7 cellular contexts compared by ENCODE assay signal in genomic region chr19:14517446-14517839, GRCh38. TPM values are rescaled to one million over a fixed set of nuclear protein-coding genes. Genes with fewer than 3 reads are reported as not detected.
DNase-seq lines count a peak whose midpoint lies in the region; ATAC-seq and TF ChIP-seq lines count a peak whose summit lies in the region.

No MANE protein-coding gene starts in this region.

- H3K27ac Mint-ChIP-seq in progenitor cell of endocrine pancreas = peak overlapping the region; percentile 85

- H3K27me3 Mint-ChIP-seq in progenitor cell of endocrine pancreas = no peaks in the 10 kb centered on the region

- H3K9me3 ChIP-seq in SJCRH30 (replicated peaks) = no peaks in the 10 kb centered on the region

- peak overlapping the region; percentile 91 for H3K4me3 Mint-ChIP-seq in progenitor cell of endocrine pancreas (ENCODE audit: low read depth)

- no peak for TF ChIP-seq CTCF in progenitor cell of endocrine pancreas (IDR thresholded peaks at IDR 0.05; ENCODE audit: unreplicated experiment)

- DNase-seq in SJCRH30 (no peak), fibroblast of gingiva (ENCODE audit: low read depth) (peak; percentile 29), progenitor cell of endocrine pancreas (ENCODE audit: low spot score, unreplicated experiment) (no peak)

- no peaks in the 10 kb centered on the region for H3K9me3 Mint-ChIP-seq in progenitor cell of endocrine pancreas (ENCODE audit: low read depth)

- H3K36me3 ChIP-seq in SJCRH30 = peaks cover 29% of the 10 kb centered on the region

- no peaks in the 10 kb centered on the region for H3K27me3 ChIP-seq in SJCRH30

- peak overlapping the region; percentile 96 for H3K4me3 ChIP-seq in SJCRH30

- H3K4me1 ChIP-seq in SJCRH30 = peaks cover 26% of the 10 kb centered on the region

- peak; percentile 0 for ATAC-seq in GM21576 (IDR thresholded peaks at IDR 0.05; ENCODE audit: unreplicated experiment)
- no peak for ATAC-seq in GM19455 (IDR thresholded peaks at IDR 0.05; ENCODE audit: unreplicated experiment)
- ATAC-seq in GM21619 (IDR thresholded peaks at IDR 0.05; ENCODE audit: unreplicated experiment) = no peak
- ATAC-seq in HG02571 (IDR thresholded peaks at IDR 0.05; ENCODE audit: unreplicated experiment) = no peak

- peaks cover 36% of the 10 kb centered on the region for H3K4me1 Mint-ChIP-seq in progenitor cell of endocrine pancreas (ENCODE audit: low read depth)

- no peak overlapping the region for H3K27ac ChIP-seq in SJCRH30

- H3K36me3 Mint-ChIP-seq in progenitor cell of endocrine pancreas (ENCODE audit: insufficient read depth) = peaks cover 20% of the 10 kb centered on the region

RNA-seq across cellular contexts. Expression of gene DNAJB1, which starts 0.8 kb away (rescaled TPM):
- total RNA-seq in SJCRH30 (2014; rRNA removed; shearing (Covaris generic)) = 166 and 178 TPM in 2 replicates
- total RNA-seq in progenitor cell of endocrine pancreas = 94.7 and 97.0 TPM in 2 replicates

RNA-seq across cellular contexts. Expression of gene TECR, which starts 12.0 kb away (rescaled TPM):
- total RNA-seq in SJCRH30 (2014; rRNA removed; shearing (Covaris generic)) = 188 and 189 TPM in 2 replicates
- total RNA-seq in progenitor cell of endocrine pancreas = 170 and 186 TPM in 2 replicates

RNA-seq across cellular contexts. Expression of gene GIPC1, which starts 21.5 kb away (rescaled TPM):
- total RNA-seq in SJCRH30 (2014; rRNA removed; shearing (Covaris generic)) = 67.4 and 71.1 TPM in 2 replicates
- 66.5 and 77.4 TPM in 2 replicates for total RNA-seq in progenitor cell of endocrine pancreas

RNA-seq across cellular contexts. Expression of gene PTGER1, which starts 42.3 kb away (rescaled TPM):
- total RNA-seq in SJCRH30 (2014; rRNA removed; shearing (Covaris generic)) = 1.2 and 1.7 TPM in 2 replicates
- 0.34 and 0.84 TPM in 2 replicates for total RNA-seq in progenitor cell of endocrine pancreas

RNA-seq across cellular contexts. Expression of gene NDUFB7, which starts 54.4 kb away (rescaled TPM):
- total RNA-seq in SJCRH30 (2014; rRNA removed; shearing (Covaris generic)) = 240 and 323 TPM in 2 replicates
- total RNA-seq in progenitor cell of endocrine pancreas = 117 and 120 TPM in 2 replicates
